ENCODE assay signal across 21 cellular contexts in genomic region chr4:184811484-184812180, GRCh38. TPM values are rescaled to one million over a fixed set of nuclear protein-coding genes. Genes with fewer than 3 reads are reported as not detected.
A peak's percentile ranks its signal among the peaks of the same experiment; 100 is the strongest.
DNase-seq lines count a peak whose midpoint lies in the region; ATAC-seq and TF ChIP-seq lines count a peak whose summit lies in the region.
"Had no signal": no experiment of that assay in that cellular context is flagged by ENCODE, and none has a peak within 500 bp of the region (broad histone marks: within the 10 kb centered on the region; RNA-seq: fewer than 3 reads in every experiment).

No MANE protein-coding gene starts in this region.

- CTCF ChIA-PET in CD4-positive, alpha-beta T cell (lab: Charles Lee) = no interaction called here

- H3K9me3 ChIP-seq in left ventricle myocardium inferior (replicated peaks) = no peaks in the 10 kb centered on the region
- no peaks in the 10 kb centered on the region for H3K9me3 ChIP-seq in CD4-positive, alpha-beta T cell (ENCODE audit: control insufficient read depth, low read length)
- H3K9me3 ChIP-seq: HAP-1, SJCRH30 had no signal

- peaks cover 94% of the 10 kb centered on the region for H3K4me1 ChIP-seq in left ventricle myocardium inferior

- H3K27ac Mint-ChIP-seq in stimulated activated naive B cell treated with anti-CD40 and anti-IgM and Interleukin-4, amounts not matched to agents 10 μg/mL and 1 μg/mL and 100 μg/mL, for 72 hours = peak overlapping the region; percentile 51
- no peak overlapping the region for H3K27ac Mint-ChIP-seq in CD4-positive, alpha-beta T cell
- H3K27ac Mint-ChIP-seq: activated naive CD8-positive, alpha-beta T cell treated with anti-CD3 and anti-CD28 coated beads, Interleukin-2, amount 50 U/mL, for 24 hours; B cell had no signal

- POLR2A ChIA-PET in CD4-positive, alpha-beta T cell (lab: Charles Lee) = no interaction called here

- DNase-seq in GF-D8 (lab: John Stamatoyannopoulos, UW) (peak; percentile 97), SIG-M5 treated with dmso at 0.1 percent for 504 hours (lab: John Stamatoyannopoulos, UW; ENCODE audit: unreplicated experiment) (peak; percentile 94), left ventricle myocardium inferior (no peak), Ammon's horn (ENCODE audit: low spot score) (no peak), HCEC 1CT (no peak)
- DNase-seq in stimulated activated naive B cell treated with anti-CD40 and anti-IgM and Interleukin-4, amounts not matched to agents 10 μg/mL and 1 μg/mL and 100 μg/mL, for 72 hours = no peak
- no peak for DNase-seq in CD4-positive, alpha-beta T cell
- DNase-seq: activated CD4-positive, alpha-beta T cell treated with anti-CD3 and anti-CD28 coated beads, Interleukin-2, amount 50 U/mL, for 4 hours; activated naive CD8-positive, alpha-beta T cell treated with anti-CD3 and anti-CD28 coated beads, Interleukin-2, amount 50 U/mL, for 24 hours; activated T-cell treated with anti-CD3 and anti-CD28 coated beads, Interleukin-2, amount 50 U/mL, for 48 hours; DMS79; hippocampal formation; left colon; NCI-H2081 treated with DMSO at 0.1 percent for 48 hours; NCI-H748 treated with DMSO at 0.1 percent for 48 hours; stimulated activated CD4-positive, alpha-beta T cell treated with anti-CD3 and anti-CD28 coated beads, Interleukin-4, amount 100 ng/mL, for 1 hour had no signal

- H3K4me3 ChIP-seq in left ventricle myocardium inferior = no peak overlapping the region
- H3K4me3 ChIP-seq: HAP-1 had no signal

- TF ChIP-seq CTCF in left ventricle myocardium inferior (IDR thresholded peaks at IDR 0.05; ENCODE audit: borderline replicate concordance) = no peak
- TF ChIP-seq CTCF in CD4-positive, alpha-beta T cell (IDR thresholded peaks at IDR 0.05) = no peak

- peaks cover 33 to 56% of the 10 kb centered on the region in 2 donors for H3K36me3 Mint-ChIP-seq in stimulated activated naive B cell treated with anti-CD40 and anti-IgM and Interleukin-4, amounts not matched to agents 10 μg/mL and 1 μg/mL and 100 μg/mL, for 72 hours
- no peaks in the 10 kb centered on the region for H3K36me3 Mint-ChIP-seq in CD4-positive, alpha-beta T cell (ENCODE audit: low read depth)

- H3K9me3 Mint-ChIP-seq in stimulated activated naive B cell treated with anti-CD40 and anti-IgM and Interleukin-4, amounts not matched to agents 10 μg/mL and 1 μg/mL and 100 μg/mL, for 72 hours = no peaks in the 10 kb centered on the region
- H3K9me3 Mint-ChIP-seq in CD4-positive, alpha-beta T cell = no peaks in the 10 kb centered on the region
- H3K9me3 Mint-ChIP-seq: activated naive CD8-positive, alpha-beta T cell treated with anti-CD3 and anti-CD28 coated beads, Interleukin-2, amount 50 U/mL, for 24 hours; natural killer cell treated with Interleukin-12 subunit alpha and Interleukin-12 subunit beta and Interleukin-15 and Interleukin-18, amount 100 ng/mL, for 72 hours had no signal

- intact Hi-C loops in left ventricle myocardium inferior (cut with micrococcal nuclease) = no loop called here
- intact Hi-C loops in CD4-positive, alpha-beta T cell (cut with DNase I, micrococcal nuclease) = no loop called here

- H3K4me1 Mint-ChIP-seq in stimulated activated naive B cell treated with anti-CD40 and anti-IgM and Interleukin-4, amounts not matched to agents 10 μg/mL and 1 μg/mL and 100 μg/mL, for 72 hours = peaks cover 65 to 84% of the 10 kb centered on the region in 2 donors
- peaks cover 36% of the 10 kb centered on the region for H3K4me1 Mint-ChIP-seq in CD4-positive, alpha-beta T cell (ENCODE audit: low read depth)

- no peaks in the 10 kb centered on the region for H3K27me3 Mint-ChIP-seq in stimulated activated naive B cell treated with anti-CD40 and anti-IgM and Interleukin-4, amounts not matched to agents 10 μg/mL and 1 μg/mL and 100 μg/mL, for 72 hours
- H3K27me3 Mint-ChIP-seq in CD4-positive, alpha-beta T cell = no peaks in the 10 kb centered on the region
- H3K27me3 Mint-ChIP-seq: activated naive CD8-positive, alpha-beta T cell treated with anti-CD3 and anti-CD28 coated beads, Interleukin-2, amount 50 U/mL, for 24 hours; B cell; natural killer cell treated with Interleukin-12 subunit alpha and Interleukin-12 subunit beta and Interleukin-15 and Interleukin-18, amount 100 ng/mL, for 72 hours had no signal

- H3K27ac ChIP-seq in left ventricle myocardium inferior (replicated peaks) = peak overlapping the region; percentile 95
- H3K27ac ChIP-seq in CD4-positive, alpha-beta T cell (ENCODE audit: low read depth, low read length) = no peak overlapping the region

- no peak for ATAC-seq in stimulated activated naive B cell treated with anti-CD40 and anti-IgM and Interleukin-4, amounts not matched to agents 10 μg/mL and 1 μg/mL and 100 μg/mL, for 72 hours (replicated peaks)
- ATAC-seq in CD4-positive, alpha-beta T cell (ENCODE audit: poor library complexity) = no peak
- ATAC-seq in HG03159 (IDR thresholded peaks at IDR 0.05; ENCODE audit: unreplicated experiment) = no peak
- ATAC-seq: activated naive CD8-positive, alpha-beta T cell treated with anti-CD3 and anti-CD28 coated beads, Interleukin-2, amount 50 U/mL, for 24 hours; left colon; natural killer cell treated with Interleukin-12 subunit alpha and Interleukin-12 subunit beta and Interleukin-15 and Interleukin-18, amount 100 ng/mL, for 72 hours had no signal

- peak overlapping the region in 1 of 2 donors; percentile 3 for H3K4me3 Mint-ChIP-seq in stimulated activated naive B cell treated with anti-CD40 and anti-IgM and Interleukin-4, amounts not matched to agents 10 μg/mL and 1 μg/mL and 100 μg/mL, for 72 hours
- H3K4me3 Mint-ChIP-seq in CD4-positive, alpha-beta T cell = no peak overlapping the region
- H3K4me3 Mint-ChIP-seq: activated naive CD8-positive, alpha-beta T cell treated with anti-CD3 and anti-CD28 coated beads, Interleukin-2, amount 50 U/mL, for 24 hours; B cell; natural killer cell treated with Interleukin-12 subunit alpha and Interleukin-12 subunit beta and Interleukin-15 and Interleukin-18, amount 100 ng/mL, for 72 hours had no signal

- no peaks in the 10 kb centered on the region for H3K27me3 ChIP-seq in left ventricle myocardium inferior (ENCODE audit: low read depth)
- H3K27me3 ChIP-seq in CD4-positive, alpha-beta T cell (ENCODE audit: control insufficient read depth, insufficient read depth, low read length) = no peaks in the 10 kb centered on the region
- H3K27me3 ChIP-seq: SJCRH30 had no signal

- no peaks in the 10 kb centered on the region for H3K36me3 ChIP-seq in left ventricle myocardium inferior
- H3K36me3 ChIP-seq: HAP-1, SJCRH30 had no signal

RNA-seq across cellular contexts. Expression of gene ACSL1, which starts 14.1 kb away (rescaled TPM):
- 316 TPM for total RNA-seq in left ventricle myocardium inferior
- 10 to 100 TPM; 12.4 to 12.5 TPM for total RNA-seq in CD4-positive, alpha-beta T cell

Comparison
In these comparisons a context has a peak if more than half of its experiments do, and no peak if none do; other contexts are left out.
1. DNase-seq: peak in GF-D8 (single experiment) and SIG-M5 treated with dmso at 0.1 percent for 504 hours (single experiment); none in left ventricle myocardium inferior (single experiment), stimulated activated naive B cell treated with anti-CD40 and anti-IgM and Interleukin-4, amounts not matched to agents 10 μg/mL and 1 μg/mL and 100 μg/mL, for 72 hours (single experiment), Ammon's horn (single experiment), CD4-positive, alpha-beta T cell (0 of 10) and HCEC 1CT (single experiment).
2. RNA of gene ACSL1, which starts 14.1 kb away (total RNA-seq): 316 TPM in left ventricle myocardium inferior (single experiment); 12.4 to 12.5 TPM in CD4-positive, alpha-beta T cell; every median in the first group is over 10 times any median in the second.